23 cellular contexts compared by ENCODE assay signal in the genomic region with DNA sequence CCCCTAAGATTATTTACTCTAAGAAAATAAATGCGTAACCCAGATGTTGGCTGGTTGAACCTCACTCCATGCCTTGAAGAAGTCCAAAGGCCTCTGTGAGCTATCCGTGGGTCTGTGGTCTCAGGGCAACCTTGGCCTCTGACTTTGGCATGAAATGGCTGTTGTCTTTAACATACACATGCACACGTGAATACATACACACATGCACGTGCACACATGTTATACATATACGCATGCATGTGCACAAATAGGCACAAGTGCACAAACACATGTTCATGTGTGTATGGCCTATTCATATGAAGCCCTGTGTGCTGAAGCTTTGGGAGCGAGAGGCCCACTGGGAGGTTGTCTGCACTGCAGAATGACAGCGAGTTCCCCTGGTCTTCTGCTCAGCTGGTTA. TPM values are rescaled to one million over a fixed set of nuclear protein-coding genes. Genes with fewer than 3 reads are reported as not detected.
"Had no signal": no experiment of that assay in that cellular context is flagged by ENCODE, and none has a peak within 500 bp of the region (broad histone marks: within the 10 kb centered on the region; RNA-seq: fewer than 3 reads in every experiment).

No MANE protein-coding gene starts in this region.

- FAIRE-seq: islet of Langerhans had no signal

- DNase-seq: left ventricle myocardium inferior; mesendoderm; naive thymus-derived CD4-positive, alpha-beta T cell; stimulated activated CD4-positive, alpha-beta T cell treated with anti-CD3 and anti-CD28 coated beads, Interleukin-12 subunit alpha, Interleukin-12 subunit beta, amount 100 ng/mL, for 4 hours; stimulated activated CD4-positive, alpha-beta T cell treated with anti-CD3 and anti-CD28 coated beads, Interleukin-15, amount 100 ng/mL, for 24 hours; stimulated activated CD4-positive, alpha-beta T cell treated with anti-CD3 and anti-CD28 coated beads, Interleukin-2, amount 100 ng/mL, for 24 hours; stimulated activated CD4-positive, alpha-beta T cell treated with anti-CD3 and anti-CD28 coated beads, Interleukin-4, amount 100 ng/mL, for 1 hour; stimulated activated naive B cell treated with anti-CD40 and anti-IgM and Interleukin-4, amounts not matched to agents 10 μg/mL and 1 μg/mL and 100 μg/mL, for 72 hours; stimulated activated naive CD8-positive, alpha-beta T cell treated with anti-CD3 and anti-CD28 coated beads, Interleukin-15, Interleukin-2, amounts not matched to agents 100 U/mL and 50 U/mL, for 24 hours; stomach; testis; thyroid gland; transverse colon had no signal

- H3K4me1 ChIP-seq: left ventricle myocardium inferior, right atrium auricular region, testis, transverse colon, upper lobe of left lung had no signal

- ATAC-seq: naive thymus-derived CD4-positive, alpha-beta T cell; natural killer cell treated with Interleukin-12 subunit alpha and Interleukin-12 subunit beta and Interleukin-15 and Interleukin-18, amount 100 ng/mL, for 72 hours; sciatic nerve; stimulated activated naive B cell treated with anti-CD40 and anti-IgM and Interleukin-4, amounts not matched to agents 10 μg/mL and 1 μg/mL and 100 μg/mL, for 72 hours; stimulated activated naive CD8-positive, alpha-beta T cell treated with anti-CD3 and anti-CD28 coated beads, Interleukin-15, Interleukin-2, amounts not matched to agents 100 U/mL and 50 U/mL, for 24 hours had no signal

- H3K4me3 ChIP-seq: hepatocyte, left ventricle myocardium inferior, lung, ovary, right atrium auricular region, skin epidermis, stomach, testis, thyroid gland, transverse colon, upper lobe of left lung had no signal

- H3K9me3 ChIP-seq: ovary, testis, thyroid gland had no signal

- H3K4me2 ChIP-seq: hepatocyte had no signal

- H3K36me3 ChIP-seq: left ventricle myocardium inferior, ovary, right atrium auricular region, stomach, thyroid gland, transverse colon, upper lobe of left lung had no signal

- H3K27ac ChIP-seq: hepatocyte, left ventricle myocardium inferior, ovary, right atrium auricular region, skin epidermis, stomach, testis, thyroid gland, transverse colon, upper lobe of left lung had no signal

- H3K27me3 ChIP-seq: hepatocyte, ovary, right atrium auricular region, stomach, testis, thyroid gland, transverse colon, upper lobe of left lung had no signal

RNA-seq across cellular contexts. Expression of gene KLF15, which starts 50.8 kb away (rescaled TPM):
- total RNA-seq: mononuclear cell had no signal
